Comparison of ENCODE assay signal across 15 cellular contexts in the genomic region with DNA sequence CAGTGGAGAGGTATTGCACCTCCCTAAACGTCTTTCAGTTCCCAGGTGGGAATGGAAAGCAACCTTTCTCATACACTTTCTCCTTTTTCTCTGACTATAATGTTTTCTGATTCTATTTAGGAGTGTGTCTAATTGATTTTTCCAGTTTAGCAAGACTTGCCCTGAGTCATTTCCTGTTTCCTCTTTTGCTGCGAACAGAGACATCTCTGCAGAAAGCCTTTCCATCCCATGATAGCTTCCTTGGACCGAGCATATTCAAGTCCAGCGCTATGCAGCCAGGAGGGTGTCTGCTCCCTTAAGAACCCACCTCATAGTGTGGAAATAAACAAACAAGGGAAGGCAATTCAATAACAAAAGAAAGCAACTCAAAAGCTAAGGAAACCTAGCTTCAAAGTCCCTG. TPM values are rescaled to one million over a fixed set of nuclear protein-coding genes. Genes with fewer than 3 reads are reported as not detected.
DNase-seq lines count a peak whose midpoint lies in the region; ATAC-seq, FAIRE-seq and TF ChIP-seq lines count a peak whose summit lies in the region.
"Had no signal": no experiment of that assay in that cellular context is flagged by ENCODE, and none has a peak within 500 bp of the region (broad histone marks: within the 10 kb centered on the region; RNA-seq: fewer than 3 reads in every experiment).

No MANE protein-coding gene starts in this region.

- H3K36me3 Mint-ChIP-seq in GM23338 (ENCODE audit: low read depth) = no peaks in the 10 kb centered on the region

- DNase-seq in HTR-8/SVneo (ENCODE audit: insufficient read length, low spot score) (peak; percentile 13), SK-MEL-5 (ENCODE audit: low read depth, low spot score) (peak; percentile 39), fibroblast of mammary gland (ENCODE audit: low read depth) (peak; percentile 5), spleen (no peak), GM23338 (ENCODE audit: low spot score) (no peak), OCI-M2 (lab: John Stamatoyannopoulos, UW; ENCODE audit: unreplicated experiment) (no peak)
- DNase-seq: activated B cell treated with CpG ODN at 0.5 μM for 24 hours; activated CD8-positive, alpha-beta memory T cell treated with anti-CD3 and anti-CD28 coated beads, Interleukin-2, amount 50 U/mL, for 48 hours; adrenal gland; effector memory CD4-positive, alpha-beta T cell; NCI-H2227 treated with DMSO at 0.1 percent for 48 hours; upper lobe of left lung had no signal

- H3K4me1 Mint-ChIP-seq in GM23338 = no peaks in the 10 kb centered on the region
- H3K4me1 Mint-ChIP-seq: activated B cell treated with CpG ODN at 0.5 μM for 24 hours had no signal

- peaks cover 2% of the 10 kb centered on the region; the same call in 2 of the 3 replicates for H3K9me3 Mint-ChIP-seq in GM23338
- H3K9me3 Mint-ChIP-seq: activated B cell treated with CpG ODN at 0.5 μM for 24 hours had no signal

- no peaks in the 10 kb centered on the region for H3K9me3 ChIP-seq in BLaER1
- no peaks in the 10 kb centered on the region for H3K9me3 ChIP-seq in spleen
- H3K9me3 ChIP-seq: adrenal gland, upper lobe of left lung had no signal

- H3K27me3 ChIP-seq in BLaER1 (no peaks in the 10 kb centered on the region), spleen (replicated peaks in 1 of 7) (no peaks in the 10 kb centered on the region), GM23338 (ENCODE audit: insufficient read depth) (no peaks in the 10 kb centered on the region)
- H3K27me3 ChIP-seq: adrenal gland, upper lobe of left lung had no signal

- no peak overlapping the region for H3K27ac Mint-ChIP-seq in GM23338
- H3K27ac Mint-ChIP-seq: activated B cell treated with CpG ODN at 0.5 μM for 24 hours had no signal

- H3K27ac ChIP-seq in BLaER1 (no peak overlapping the region), spleen (no peak overlapping the region), GM23338 (ENCODE audit: low read depth) (no peak overlapping the region)
- H3K27ac ChIP-seq: adrenal gland, upper lobe of left lung had no signal

- no peak overlapping the region for H2AFZ ChIP-seq in GM23338

- in situ Hi-C loops in SK-MEL-5 (cut with HindIII; ENCODE audit: low pct_unique_long_range_greater_than_20kb, low sequenced_read_pairs) = no loop called here

- H4K20me1 ChIP-seq in BLaER1 = no peaks in the 10 kb centered on the region
- H4K20me1 ChIP-seq in GM23338 (replicated peaks; ENCODE audit: insufficient read depth) = no peaks in the 10 kb centered on the region

- TF ChIP-seq CTCF in fibroblast of mammary gland (conservative IDR thresholded peaks at IDR 0.05; ENCODE audit: control insufficient read depth, insufficient read depth, low read depth, low read length) (no peak), spleen (IDR thresholded peaks at IDR 0.05 in 8 of 11, conservative IDR thresholded peaks at IDR 0.05 in 3 of 11) (no peak), GM23338 (conservative IDR thresholded peaks at IDR 0.05; ENCODE audit: low read depth in 2 of 2) (no peak)

- H3K4me3 ChIP-seq in BLaER1 = no peak overlapping the region
- H3K4me3 ChIP-seq in fibroblast of mammary gland (ENCODE audit: control insufficient read depth, low read depth, low read length) = no peak overlapping the region
- H3K4me3 ChIP-seq in spleen = no peak overlapping the region
- no peak overlapping the region for H3K4me3 ChIP-seq in GM23338
- H3K4me3 ChIP-seq: adrenal gland, upper lobe of left lung had no signal

- H3K9me2 ChIP-seq in GM23338 (ENCODE audit: insufficient read depth) = no peaks in the 10 kb centered on the region

- no peaks in the 10 kb centered on the region for H3F3A ChIP-seq in GM23338 (replicated peaks; ENCODE audit: low read depth)

- peak overlapping the region; percentile 26; the same call in 1 of the 2 replicates for H3K4me2 ChIP-seq in BLaER1
- no peak overlapping the region for H3K4me2 ChIP-seq in GM23338

- 15 to 27% (median 21%) methylated on average over 4 of the region's 4 CpGs for WGBS in spleen, 5 donors

- no peak overlapping the region for H3K4me3 Mint-ChIP-seq in GM23338
- H3K4me3 Mint-ChIP-seq: activated B cell treated with CpG ODN at 0.5 μM for 24 hours had no signal

- peaks cover 13% of the 10 kb centered on the region for H3K4me1 ChIP-seq in BLaER1
- H3K4me1 ChIP-seq in spleen = peaks cover 0 to 6% (median 0%) of the 10 kb centered on the region in 6 donors
- no peaks in the 10 kb centered on the region for H3K4me1 ChIP-seq in GM23338 (ENCODE audit: insufficient read depth)
- H3K4me1 ChIP-seq: adrenal gland, upper lobe of left lung had no signal

- H3K36me3 ChIP-seq in BLaER1 (no peaks in the 10 kb centered on the region), spleen (no peaks in the 10 kb centered on the region), GM23338 (ENCODE audit: insufficient read depth) (no peaks in the 10 kb centered on the region)
- H3K36me3 ChIP-seq: adrenal gland, upper lobe of left lung had no signal

- H3K27me3 Mint-ChIP-seq in GM23338 (ENCODE audit: insufficient read depth, low read depth, poor library complexity) = no peaks in the 10 kb centered on the region
- H3K27me3 Mint-ChIP-seq: activated B cell treated with CpG ODN at 0.5 μM for 24 hours had no signal

- ATAC-seq in HG03175 (IDR thresholded peaks at IDR 0.05; ENCODE audit: unreplicated experiment) (no peak), GM23338 (no peak)

- no peak overlapping the region for H3K9ac ChIP-seq in BLaER1

- TF ChIP-seq POLR2A in spleen (IDR thresholded peaks at IDR 0.05) = no peak

- H3K79me2 ChIP-seq in GM23338 (replicated peaks; ENCODE audit: insufficient read depth) = no peaks in the 10 kb centered on the region

- intact Hi-C loops in spleen (cut with DNase I; ENCODE audit: low total_unique reads) = no loop called here

- FAIRE-seq in HTR-8/SVneo (lab: Jason Lieb, UNC) = no peak
- FAIRE-seq: G401.6 had no signal

TF ChIP-seq in GM23338, 12 proteins besides CTCF, POLR2A, EP300 and RAD21 (continues in another document):
- no peak for TF ChIP-seq ZNF462 (CRISPR knock-in tag; IDR thresholded peaks at IDR 0.05)
- TF ChIP-seq ZNF114 (CRISPR knock-in tag; IDR thresholded peaks at IDR 0.05) = no peak
- TF ChIP-seq JUNB (IDR thresholded peaks at IDR 0.05; ENCODE audit: unreplicated experiment) = no peak
- no peak for TF ChIP-seq STAT1 (IDR thresholded peaks at IDR 0.05; ENCODE audit: unreplicated experiment)

RNA-seq across cellular contexts. Expression of gene CDH6, which starts 60.0 kb away (rescaled TPM):
- total RNA-seq in SK-MEL-5 (2014; rRNA removed; shearing (Covaris generic)) = not detected in 2 replicates
- not detected in 2 replicates for polyA plus RNA-seq in SK-MEL-5 (2015; cell fraction: cytosol; rRNA removed)
- not detected in 2 replicates for polyA plus RNA-seq in SK-MEL-5 (2015; cell fraction: nucleus; rRNA removed)
- 1 to 10 TPM in 2 of 7 donors, under 1 TPM in 5; 0.30 to 2.7 (median 0.73) TPM for total RNA-seq in spleen
- polyA plus RNA-seq in spleen (under 1 TPM; 0.11 to 0.58 (median 0.18) TPM), GM23338 (2016; fragmentation: Nextera tagmentation; extraction: Ambion mirVana) (0.42 and 0.60 TPM in 2 replicates)
- 0.23 and 1.1 TPM in 2 replicates for total RNA-seq in GM23338 (2014; rRNA removed; shearing (Covaris generic))
- total RNA-seq: activated B cell treated with CpG ODN at 0.5 μM for 24 hours had no signal

Comparison
In these comparisons a context has a peak if more than half of its experiments do, and no peak if none do; other contexts are left out.
1. DNase-seq: peak in HTR-8/SVneo (single experiment), SK-MEL-5 (single experiment) and fibroblast of mammary gland (single experiment); none in spleen (single experiment), GM23338 (single experiment) and OCI-M2 (single experiment).